ENCODE assay signal across 24 cellular contexts in genomic region chr13:113090806-113091205, GRCh38. TPM values are rescaled to one million over a fixed set of nuclear protein-coding genes. Genes with fewer than 3 reads are reported as not detected.
"Had no signal": no experiment of that assay in that cellular context is flagged by ENCODE, and none has a peak within 500 bp of the region (broad histone marks: within the 10 kb centered on the region; RNA-seq: fewer than 3 reads in every experiment).

No MANE protein-coding gene starts in this region.

- ATAC-seq: activated naive CD4-positive, alpha-beta T cell treated with anti-CD3 and anti-CD28 coated beads, Interleukin-2, amount 50 U/mL, for 72 hours; activated naive CD8-positive, alpha-beta T cell treated with anti-CD3 and anti-CD28 coated beads, Interleukin-2, amount 50 U/mL, for 24 hours; activated T-cell treated with anti-CD3 and anti-CD28 coated beads, Interleukin-2, amount 50 U/mL, for 72 hours; body of pancreas; T-cell had no signal

- H3K9me3 ChIP-seq: ascending aorta, body of pancreas had no signal

- H3K4me1 ChIP-seq: ascending aorta, body of pancreas had no signal

- H3K4me3 Mint-ChIP-seq: activated CD4-positive, alpha-beta memory T cell treated with anti-CD3 and anti-CD28 coated beads for 36 hours; activated CD4-positive, alpha-beta T cell treated with anti-CD3 and anti-CD28 coated beads, Interleukin-2, amount 10 ng/mL, durations not matched to agents 7 days and 5 days; activated naive CD8-positive, alpha-beta T cell treated with anti-CD3 and anti-CD28 coated beads, Interleukin-2, amount 50 U/mL, for 24 hours; activated T-cell treated with anti-CD3 and anti-CD28 coated beads, Interleukin-2, amount 50 U/mL, for 72 hours; T-cell had no signal

- H3K27me3 Mint-ChIP-seq: activated CD4-positive, alpha-beta memory T cell treated with anti-CD3 and anti-CD28 coated beads for 36 hours; activated CD4-positive, alpha-beta T cell treated with anti-CD3 and anti-CD28 coated beads, Interleukin-2, amount 10 ng/mL, durations not matched to agents 7 days and 5 days; activated naive CD8-positive, alpha-beta T cell treated with anti-CD3 and anti-CD28 coated beads, Interleukin-2, amount 50 U/mL, for 24 hours; T-cell had no signal

- H3K27ac Mint-ChIP-seq: activated CD4-positive, alpha-beta memory T cell treated with anti-CD3 and anti-CD28 coated beads for 36 hours; activated CD4-positive, alpha-beta T cell treated with anti-CD3 and anti-CD28 coated beads, Interleukin-2, amount 10 ng/mL, durations not matched to agents 7 days and 5 days; activated naive CD8-positive, alpha-beta T cell treated with anti-CD3 and anti-CD28 coated beads, Interleukin-2, amount 50 U/mL, for 24 hours; activated T-cell treated with anti-CD3 and anti-CD28 coated beads, Interleukin-2, amount 50 U/mL, for 72 hours; activated T-helper 2 cell treated with anti-CD3 and anti-CD28 coated beads, Interferon-gamma antibody, Interleukin-2, Interleukin-4, amounts not matched to agents 10 μg/mL and 5 μg/mL and 100 μg/mL, durations not matched to agents 14 hours and 24 hours and 36 hours; T-cell had no signal

- H3K36me3 Mint-ChIP-seq: activated CD4-positive, alpha-beta memory T cell treated with anti-CD3 and anti-CD28 coated beads for 36 hours; activated naive CD4-positive, alpha-beta T cell treated with anti-CD3 and anti-CD28 coated beads, Interleukin-2, amount 50 U/mL, for 72 hours had no signal

- H3K27me3 ChIP-seq: ascending aorta, body of pancreas had no signal

- H3K27ac ChIP-seq: ascending aorta, body of pancreas, SK-N-MC had no signal

- DNase-seq: activated CD4-positive, alpha-beta memory T cell treated with anti-CD3 and anti-CD28 coated beads for 36 hours; activated CD4-positive, alpha-beta T cell treated with anti-CD3 and anti-CD28 coated beads, Interleukin-2, amount 10 ng/mL, durations not matched to agents 7 days and 5 days; activated CD4-positive, CD25-positive, alpha-beta regulatory T cell; activated naive CD8-positive, alpha-beta T cell treated with anti-CD3 and anti-CD28 coated beads, Interleukin-2, amount 50 U/mL, for 24 hours; activated T-cell treated with anti-CD3 and anti-CD28 coated beads for 4 hours; activated T-cell treated with anti-CD3 and anti-CD28 coated beads, Interleukin-2, amount 50 U/mL, for 72 hours; amniotic stem cell; body of pancreas; Karpas-422; MM.1S; NCI-H1105; NCI-H1436; NCI-H1694 treated with DMSO at 0.1 percent for 48 hours; NCI-H2029 treated with DMSO at 0.1 percent for 48 hours; NCI-H446; NCI-H524; T-cell; T1000 had no signal

- H3K9me3 Mint-ChIP-seq: activated CD4-positive, alpha-beta memory T cell treated with anti-CD3 and anti-CD28 coated beads for 36 hours; activated CD4-positive, alpha-beta T cell treated with anti-CD3 and anti-CD28 coated beads, Interleukin-2, amount 10 ng/mL, durations not matched to agents 7 days and 5 days; activated naive CD4-positive, alpha-beta T cell treated with anti-CD3 and anti-CD28 coated beads, Interleukin-2, amount 50 U/mL, for 72 hours; activated naive CD8-positive, alpha-beta T cell treated with anti-CD3 and anti-CD28 coated beads, Interleukin-2, amount 50 U/mL, for 24 hours; activated T-cell treated with anti-CD3 and anti-CD28 coated beads, Interleukin-2, amount 50 U/mL, for 72 hours; activated T-helper 2 cell treated with anti-CD3 and anti-CD28 coated beads, Interferon-gamma antibody, Interleukin-2, Interleukin-4, amounts not matched to agents 10 μg/mL and 5 μg/mL and 100 μg/mL, durations not matched to agents 14 hours and 24 hours and 36 hours; T-cell had no signal

- H3K4me1 Mint-ChIP-seq: activated CD4-positive, alpha-beta T cell treated with anti-CD3 and anti-CD28 coated beads, Interleukin-2, amount 10 ng/mL, durations not matched to agents 7 days and 5 days; activated naive CD8-positive, alpha-beta T cell treated with anti-CD3 and anti-CD28 coated beads, Interleukin-2, amount 50 U/mL, for 24 hours; T-cell had no signal

- H3K4me3 ChIP-seq: ascending aorta, body of pancreas, SK-N-MC had no signal

RNA-seq across cellular contexts. Expression of gene F7, which starts 14.8 kb away (rescaled TPM):
- total RNA-seq: activated CD4-positive, alpha-beta T cell treated with anti-CD3 and anti-CD28 coated beads, Interleukin-2, amount 10 ng/mL, durations not matched to agents 7 days and 5 days; activated naive CD4-positive, alpha-beta T cell treated with anti-CD3 and anti-CD28 coated beads, Interleukin-2, amount 50 U/mL, for 72 hours; activated T-cell treated with anti-CD3 and anti-CD28 coated beads, Interleukin-2, amount 50 U/mL, for 72 hours; activated T-helper 2 cell treated with anti-CD3 and anti-CD28 coated beads, Interferon-gamma antibody, Interleukin-2, Interleukin-4, amounts not matched to agents 10 μg/mL and 5 μg/mL and 100 μg/mL, durations not matched to agents 14 hours and 24 hours and 36 hours; body of pancreas; bronchial epithelial cell had no signal

RNA-seq across cellular contexts. Expression of gene F10, which starts 31.8 kb away (rescaled TPM):
- total RNA-seq: activated CD4-positive, alpha-beta memory T cell treated with anti-CD3 and anti-CD28 coated beads for 36 hours; activated CD4-positive, alpha-beta T cell treated with anti-CD3 and anti-CD28 coated beads, Interleukin-2, amount 10 ng/mL, durations not matched to agents 7 days and 5 days; activated CD8-positive, alpha-beta memory T cell treated with anti-CD3 and anti-CD28 coated beads for 36 hours; activated naive CD4-positive, alpha-beta T cell treated with anti-CD3 and anti-CD28 coated beads, Interleukin-2, amount 50 U/mL, for 72 hours; activated T-cell treated with anti-CD3 and anti-CD28 coated beads, Interleukin-2, amount 50 U/mL, for 72 hours; activated T-helper 2 cell treated with anti-CD3 and anti-CD28 coated beads, Interferon-gamma antibody, Interleukin-2, Interleukin-4, amounts not matched to agents 10 μg/mL and 5 μg/mL and 100 μg/mL, durations not matched to agents 14 hours and 24 hours and 36 hours; T-cell had no signal
